Comparison of ENCODE assay signal across 21 cellular contexts in genomic region chr13:21948781-21949474, GRCh38.
A peak's percentile ranks its signal among the peaks of the same experiment; 100 is the strongest.
DNase-seq lines count a peak whose midpoint lies in the region; ATAC-seq and TF ChIP-seq lines count a peak whose summit lies in the region.
"Had no signal": no experiment of that assay in that cellular context is flagged by ENCODE, and none has a peak within 500 bp of the region (broad histone marks: within the 10 kb centered on the region; RNA-seq: fewer than 3 reads in every experiment).

No MANE protein-coding gene starts in this region.

- DNase-seq in NCI-H2107 treated with DMSO at 0.1 percent for 48 hours (lab: John Stamatoyannopoulos, UW; ENCODE audit: unreplicated experiment), result peak; percentile 6
- no peak for DNase-seq in NCI-H2107 (lab: John Stamatoyannopoulos, UW)
- peak; percentile 13 for DNase-seq in stimulated activated naive B cell treated with anti-CD40 and anti-IgM and Interleukin-4, amounts not matched to agents 10 μg/mL and 1 μg/mL and 100 μg/mL, for 72 hours
- no peak for DNase-seq in hypothalamus (lab: John Stamatoyannopoulos, UW)
- DNase-seq in activated CD4-positive, alpha-beta T cell treated with anti-CD3 and anti-CD28 coated beads, Interleukin-2, amount 10 ng/mL, durations not matched to agents 24 days and 14 days, result no peak
- DNase-seq: 8988T; activated T-cell treated with anti-CD3 and anti-CD28 coated beads, Interleukin-2, amount 50 U/mL, for 1 hour; CD4-positive, CD25-positive, alpha-beta regulatory T cell; endodermal cell; foreskin fibroblast; GDM1; H7; NCI-H1436; RPMI8226 had no signal

- H3K36me3 ChIP-seq in gastroesophageal sphincter, result no peaks in the 10 kb centered on the region

- intact Hi-C loops in activated CD4-positive, alpha-beta T cell treated with anti-CD3 and anti-CD28 coated beads, Interleukin-2, amount 10 ng/mL, durations not matched to agents 24 days and 14 days (cut with micrococcal nuclease), result no loop called here

- 65 to 83% methylated on average over 1 to 7 of the region's 15 CpGs for WGBS in gastroesophageal sphincter (ENCODE audit: low coverage in 1 of 2), 2 donors

- H3K36me3 Mint-ChIP-seq in stimulated activated naive B cell treated with anti-CD40 and anti-IgM and Interleukin-4, amounts not matched to agents 10 μg/mL and 1 μg/mL and 100 μg/mL, for 72 hours, result peaks cover 0 to 9% of the 10 kb centered on the region in 2 donors
- no peaks in the 10 kb centered on the region for H3K36me3 Mint-ChIP-seq in activated CD4-positive, alpha-beta T cell treated with anti-CD3 and anti-CD28 coated beads, Interleukin-2, amount 10 ng/mL, durations not matched to agents 24 days and 14 days (ENCODE audit: low read depth)
- H3K36me3 Mint-ChIP-seq: CD4-positive, CD25-positive, alpha-beta regulatory T cell had no signal

- peaks cover 0 to 4% of the 10 kb centered on the region in 2 donors for H3K27me3 Mint-ChIP-seq in stimulated activated naive B cell treated with anti-CD40 and anti-IgM and Interleukin-4, amounts not matched to agents 10 μg/mL and 1 μg/mL and 100 μg/mL, for 72 hours
- H3K27me3 Mint-ChIP-seq in activated CD4-positive, alpha-beta T cell treated with anti-CD3 and anti-CD28 coated beads, Interleukin-2, amount 10 ng/mL, durations not matched to agents 24 days and 14 days, result no peaks in the 10 kb centered on the region
- H3K27me3 Mint-ChIP-seq: CD4-positive, CD25-positive, alpha-beta regulatory T cell; central memory CD8-positive, alpha-beta T cell had no signal

- no peak for TF ChIP-seq POLR2A in gastroesophageal sphincter (IDR thresholded peaks at IDR 0.05)

- no peaks in the 10 kb centered on the region for H3K27me3 ChIP-seq in gastroesophageal sphincter

- TF ChIP-seq EP300 in gastroesophageal sphincter (IDR thresholded peaks at IDR 0.05), result no peak

- H3K4me3 ChIP-seq in gastroesophageal sphincter, result no peak overlapping the region
- H3K4me3 ChIP-seq: smooth muscle cell had no signal

- peak overlapping the region in 1 of 2 donors; percentile 25 for H3K4me3 Mint-ChIP-seq in stimulated activated naive B cell treated with anti-CD40 and anti-IgM and Interleukin-4, amounts not matched to agents 10 μg/mL and 1 μg/mL and 100 μg/mL, for 72 hours
- no peak overlapping the region for H3K4me3 Mint-ChIP-seq in activated CD4-positive, alpha-beta T cell treated with anti-CD3 and anti-CD28 coated beads, Interleukin-2, amount 10 ng/mL, durations not matched to agents 24 days and 14 days
- H3K4me3 Mint-ChIP-seq: CD4-positive, CD25-positive, alpha-beta regulatory T cell; central memory CD8-positive, alpha-beta T cell; endodermal cell; mesothelial cell of epicardium had no signal

- no peak for TF ChIP-seq CTCF in gastroesophageal sphincter (IDR thresholded peaks at IDR 0.05)

- peaks cover 10 to 14% of the 10 kb centered on the region in 2 donors for H3K9me3 Mint-ChIP-seq in stimulated activated naive B cell treated with anti-CD40 and anti-IgM and Interleukin-4, amounts not matched to agents 10 μg/mL and 1 μg/mL and 100 μg/mL, for 72 hours
- peaks cover 9% of the 10 kb centered on the region for H3K9me3 Mint-ChIP-seq in activated CD4-positive, alpha-beta T cell treated with anti-CD3 and anti-CD28 coated beads, Interleukin-2, amount 10 ng/mL, durations not matched to agents 24 days and 14 days
- H3K9me3 Mint-ChIP-seq: central memory CD8-positive, alpha-beta T cell had no signal

- no peak overlapping the region for H3K27ac Mint-ChIP-seq in stimulated activated naive B cell treated with anti-CD40 and anti-IgM and Interleukin-4, amounts not matched to agents 10 μg/mL and 1 μg/mL and 100 μg/mL, for 72 hours
- H3K27ac Mint-ChIP-seq in activated CD4-positive, alpha-beta T cell treated with anti-CD3 and anti-CD28 coated beads, Interleukin-2, amount 10 ng/mL, durations not matched to agents 24 days and 14 days, result no peak overlapping the region
- H3K27ac Mint-ChIP-seq: CD4-positive, CD25-positive, alpha-beta regulatory T cell; endodermal cell; mesothelial cell of epicardium had no signal

- H3K9me3 ChIP-seq in gastroesophageal sphincter, result peaks cover 0 to 23% (median 0%) of the 10 kb centered on the region in 3 donors

- no peak overlapping the region for H3K27ac ChIP-seq in gastroesophageal sphincter
- H3K27ac ChIP-seq: KMS-11 had no signal

- no peaks in the 10 kb centered on the region for H3K4me1 ChIP-seq in gastroesophageal sphincter

- H3K4me1 Mint-ChIP-seq in stimulated activated naive B cell treated with anti-CD40 and anti-IgM and Interleukin-4, amounts not matched to agents 10 μg/mL and 1 μg/mL and 100 μg/mL, for 72 hours, result peaks cover 7 to 10% of the 10 kb centered on the region in 2 donors
- H3K4me1 Mint-ChIP-seq in activated CD4-positive, alpha-beta T cell treated with anti-CD3 and anti-CD28 coated beads, Interleukin-2, amount 10 ng/mL, durations not matched to agents 24 days and 14 days, result no peaks in the 10 kb centered on the region
- H3K4me1 Mint-ChIP-seq: CD4-positive, CD25-positive, alpha-beta regulatory T cell; endodermal cell had no signal

- ATAC-seq in GM21825 (IDR thresholded peaks at IDR 0.05; ENCODE audit: unreplicated experiment), result peak; percentile 69
- ATAC-seq in HG03159 (IDR thresholded peaks at IDR 0.05; ENCODE audit: unreplicated experiment), result peak; percentile 79
- peak; percentile 70 to 84 for ATAC-seq in stimulated activated naive B cell treated with anti-CD40 and anti-IgM and Interleukin-4, amounts not matched to agents 10 μg/mL and 1 μg/mL and 100 μg/mL, for 72 hours (replicated peaks)
- ATAC-seq in gastroesophageal sphincter, result no peak

Comparison
In these comparisons a context has a peak if more than half of its experiments do, and no peak if none do; other contexts are left out.
1. DNase-seq: peak in NCI-H2107 treated with DMSO at 0.1 percent for 48 hours (single experiment) and stimulated activated naive B cell treated with anti-CD40 and anti-IgM and Interleukin-4, amounts not matched to agents 10 μg/mL and 1 μg/mL and 100 μg/mL, for 72 hours (single experiment); none in NCI-H2107 (single experiment), hypothalamus (0 of 51) and activated CD4-positive, alpha-beta T cell treated with anti-CD3 and anti-CD28 coated beads, Interleukin-2, amount 10 ng/mL, durations not matched to agents 24 days and 14 days (single experiment).